13 cellular contexts compared by ENCODE assay signal in the genomic region with DNA sequence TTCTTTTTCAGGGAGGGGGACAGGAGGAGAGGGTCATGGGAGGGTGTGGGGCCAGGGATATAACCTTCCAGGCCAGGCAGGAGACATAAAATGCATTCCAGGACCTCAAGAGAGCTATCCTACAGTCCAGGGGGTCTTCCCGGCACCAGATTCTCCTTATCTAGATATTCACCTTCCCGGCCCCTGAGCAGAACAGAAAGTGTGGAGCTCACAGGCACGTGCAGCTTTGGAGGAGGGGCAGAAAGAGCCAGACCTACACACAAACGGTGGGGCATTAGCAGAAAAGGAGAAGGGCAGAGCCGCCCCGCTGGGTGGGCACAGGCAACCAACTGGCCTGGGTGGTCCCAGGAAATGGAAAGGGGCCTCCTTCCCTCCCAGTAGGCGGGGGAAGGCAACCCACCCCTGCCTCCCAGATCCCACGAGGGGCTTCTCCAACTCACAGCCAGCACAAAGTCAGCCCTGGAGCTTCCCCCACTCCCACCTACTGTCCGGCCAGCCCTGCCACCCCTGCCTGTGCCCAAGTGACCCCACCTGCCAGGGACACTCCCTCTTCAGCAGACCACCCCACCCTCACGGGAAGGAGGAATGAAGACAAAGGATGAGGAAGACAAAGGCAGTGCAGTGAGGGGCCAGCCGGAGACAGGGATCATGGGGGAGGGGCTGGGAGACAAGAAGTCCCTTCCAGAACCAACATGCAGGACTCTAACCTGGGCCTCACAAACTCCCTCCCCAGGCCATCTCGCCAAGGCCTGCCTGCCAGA. TPM values are rescaled to one million over a fixed set of nuclear protein-coding genes. Genes with fewer than 3 reads are reported as not detected.
A peak's percentile ranks its signal among the peaks of the same experiment; 100 is the strongest.
DNase-seq lines count a peak whose midpoint lies in the region; ATAC-seq and TF ChIP-seq lines count a peak whose summit lies in the region.
"Had no signal": no experiment of that assay in that cellular context is flagged by ENCODE, and none has a peak within 500 bp of the region (broad histone marks: within the 10 kb centered on the region; RNA-seq: fewer than 3 reads in every experiment).

No MANE protein-coding gene starts in this region.

- H3K36me3 ChIP-seq in breast epithelium (no peaks in the 10 kb centered on the region), mammary epithelial cell (ENCODE audit: insufficient read depth, low read length) (no peaks in the 10 kb centered on the region), muscle layer of colon (ENCODE audit: insufficient read depth, low read length) (no peaks in the 10 kb centered on the region)
- H3K36me3 ChIP-seq: upper lobe of right lung had no signal

- H3K36me3 Mint-ChIP-seq in brain (no peaks in the 10 kb centered on the region), type B pancreatic cell (no peaks in the 10 kb centered on the region)

- H3K4me2 ChIP-seq in mammary epithelial cell (ENCODE audit: insufficient read depth, low read depth, low read length): no peak overlapping the region

- H3K9me3 Mint-ChIP-seq in brain (peaks cover 0 to 2% (median 0%) of the 10 kb centered on the region in 5 experiments), type B pancreatic cell (no peaks in the 10 kb centered on the region)

- H3K4me1 ChIP-seq in breast epithelium: peaks cover 14 to 37% of the 10 kb centered on the region in 2 donors
- H3K4me1 ChIP-seq in mammary epithelial cell (ENCODE audit: insufficient read depth, low read length): peaks cover 40% of the 10 kb centered on the region
- H3K4me1 ChIP-seq in muscle layer of colon (ENCODE audit: insufficient read depth, low read length): peaks cover 100% of the 10 kb centered on the region

- ATAC-seq in GM21737 (IDR thresholded peaks at IDR 0.05; ENCODE audit: unreplicated experiment) (no peak), HG03175 (IDR thresholded peaks at IDR 0.05; ENCODE audit: unreplicated experiment) (no peak)
- ATAC-seq: psoas muscle, upper lobe of right lung had no signal

- H3K4me3 ChIP-seq in breast epithelium (no peak overlapping the region), mammary epithelial cell (replicated peaks in 1 of 3; ENCODE audit: insufficient read depth in 1 of 3, low read depth in 2 of 3, low read length in 3 of 3) (no peak overlapping the region), muscle layer of colon (ENCODE audit: low read depth in 1 of 2, low read length in 2 of 2) (no peak overlapping the region)
- H3K4me3 ChIP-seq: mucosa of descending colon, psoas muscle, upper lobe of right lung had no signal

- CTCF ChIA-PET in mammary epithelial cell (lab: Charles Lee; ENCODE audit: low non-redundant PET): no interaction called here

- no peak overlapping the region for H2AFZ ChIP-seq in mammary epithelial cell (ENCODE audit: low read depth, low read length)

- H3K27ac Mint-ChIP-seq in brain (peak overlapping the region in 4 of 5 experiments; percentile 58 to 96 (median 90)), type B pancreatic cell (peak overlapping the region; percentile 82)

- no peak for TF ChIP-seq POLR2A in breast epithelium (IDR thresholded peaks at IDR 0.05)

- peaks cover 2% of the 10 kb centered on the region for H4K20me1 ChIP-seq in mammary epithelial cell (ENCODE audit: insufficient read depth, low read length)

- H3K9ac ChIP-seq in mammary epithelial cell (ENCODE audit: insufficient read depth, low read length) (no peak overlapping the region), muscle layer of colon (ENCODE audit: low read length) (peak overlapping the region; percentile 27)

- intact Hi-C loops in breast epithelium (cut with DNase I; ENCODE audit: low total_unique reads): no loop called here
- intact Hi-C loops in mammary epithelial cell (cut with micrococcal nuclease): no loop called here

- DNase-seq in breast epithelium (ENCODE audit: low spot score in 2 of 2) (no peak), mammary epithelial cell (no peak), type B pancreatic cell (ENCODE audit: extremely low spot score, unreplicated experiment) (no peak), amygdala (lab: John Stamatoyannopoulos, UW) (no peak)
- DNase-seq: activated effector memory CD4-positive, alpha-beta T cell treated with anti-CD3 and anti-CD28 coated beads, Interleukin-2, amount 50 U/mL, for 16 hours; GF-D8; psoas muscle; upper lobe of right lung had no signal

- H3K27me3 ChIP-seq in breast epithelium (no peaks in the 10 kb centered on the region), mammary epithelial cell (ENCODE audit: insufficient read depth, low read length) (no peaks in the 10 kb centered on the region), muscle layer of colon (ENCODE audit: control insufficient read depth in 1 of 2, insufficient read depth in 2 of 2, low read length in 2 of 2) (no peaks in the 10 kb centered on the region)
- H3K27me3 ChIP-seq: upper lobe of right lung had no signal

- H3K27ac ChIP-seq in breast epithelium: peak overlapping the region; percentile 23 to 72
- no peak overlapping the region for H3K27ac ChIP-seq in mammary epithelial cell (ENCODE audit: insufficient read depth, low read depth, low read length)
- H3K27ac ChIP-seq in muscle layer of colon (ENCODE audit: low read depth, low read length): peak overlapping the region; percentile 95

- no TSS peak for BruUV-seq in mammary epithelial cell (replicated peaks; lab: Mats Ljungman, UMichigan)

- in situ Hi-C loops in mammary epithelial cell (cut with MboI; ENCODE audit: low sequenced_read_pairs in 2 of 2): no loop called here

- peaks cover 84% of the 10 kb centered on the region for H3K79me2 ChIP-seq in mammary epithelial cell (ENCODE audit: insufficient read depth, low read length)

- H3K27me3 Mint-ChIP-seq in brain (no peaks in the 10 kb centered on the region), type B pancreatic cell (no peaks in the 10 kb centered on the region)

- TF ChIP-seq CTCF in breast epithelium (IDR thresholded peaks at IDR 0.05) (no peak), mammary epithelial cell (conservative IDR thresholded peaks at IDR 0.05 in 1 of 2, IDR thresholded peaks at IDR 0.05 in 1 of 2; ENCODE audit: extremely low read depth in 1 of 2, insufficient read depth in 1 of 2, low read depth in 1 of 2, low read length in 2 of 2) (no peak), brain (conservative IDR thresholded peaks at IDR 0.05) (no peak), type B pancreatic cell (conservative IDR thresholded peaks at IDR 0.05) (no peak)

- H3K9me3 ChIP-seq in breast epithelium (no peaks in the 10 kb centered on the region), mammary epithelial cell (replicated peaks; ENCODE audit: insufficient read depth, low read length) (no peaks in the 10 kb centered on the region), muscle layer of colon (ENCODE audit: low read length) (no peaks in the 10 kb centered on the region)
- H3K9me3 ChIP-seq: mucosa of descending colon, psoas muscle, upper lobe of right lung had no signal

- dilution Hi-C loops in mammary epithelial cell (cut with HindIII; ENCODE audit: low sequenced_read_pairs): no loop called here

- H3K4me3 Mint-ChIP-seq in brain (no peak overlapping the region), type B pancreatic cell (no peak overlapping the region)

- 90% methylated on average over 8 of the region's 12 CpGs for WGBS in mammary epithelial cell (ENCODE audit: low coverage, missing lambda C conversion rate)

- H3K4me1 Mint-ChIP-seq in brain: peaks cover 99% of the 10 kb centered on the region
- H3K4me1 Mint-ChIP-seq in type B pancreatic cell (ENCODE audit: unreplicated experiment): peaks cover 74% of the 10 kb centered on the region

RNA-seq across cellular contexts. Expression of a gene that starts 33.3 kb away (rescaled TPM):
- total RNA-seq in breast epithelium (1 to 10 TPM; 1.3 to 8.3 (median 4.3) TPM), mammary epithelial cell (10 to 100 TPM in 1 of 2 donors, 1 to 10 TPM in 1; 8.3 to 32.6 TPM), type B pancreatic cell (ENCODE audit: low replicate concordance) (49.1 and 83.8 TPM in 2 replicates)
- polyA plus RNA-seq in mammary epithelial cell (15.1 TPM), brain (ENCODE audit: insufficient read depth, low read depth, low replicate concordance) (41.4 TPM)
- polyA minus RNA-seq in mammary epithelial cell: 13.6 TPM
